ENCODE assay signal across 14 cellular contexts in the genomic region with DNA sequence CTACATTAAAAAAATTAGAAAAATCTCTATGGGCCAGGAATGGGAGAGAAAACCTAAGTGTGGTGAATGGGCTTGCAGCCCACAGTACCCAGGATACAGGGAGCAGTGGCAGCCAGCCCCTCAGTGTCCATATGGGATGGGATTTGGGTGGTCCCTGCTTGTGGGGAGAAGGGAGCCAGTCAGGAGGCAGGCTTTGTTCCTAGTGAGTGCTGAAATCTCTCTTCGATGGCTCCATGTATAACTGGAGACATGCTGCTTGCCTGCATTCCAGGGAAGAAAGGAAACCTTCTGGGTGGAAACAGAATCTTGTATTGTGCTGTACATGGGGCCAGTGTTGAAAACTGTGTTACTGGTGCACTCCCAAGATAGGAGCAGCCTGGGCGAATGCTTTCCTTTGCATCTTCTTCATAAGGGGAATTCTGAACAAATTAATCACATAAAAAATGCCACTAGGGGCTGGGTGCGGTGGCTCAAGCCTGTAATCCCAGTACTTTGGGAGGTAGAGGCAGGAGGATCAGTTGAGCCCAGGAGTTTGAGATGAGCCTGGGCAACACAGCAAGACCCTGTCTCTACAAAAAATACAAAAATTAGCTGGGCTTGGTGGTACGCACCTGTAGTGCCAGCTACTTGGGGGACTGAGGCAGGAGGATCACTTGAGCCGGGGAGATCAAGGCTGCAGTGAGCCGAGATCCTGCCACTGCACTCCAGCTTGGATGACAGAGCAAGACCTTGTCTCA. TPM values are rescaled to one million over a fixed set of nuclear protein-coding genes. Genes with fewer than 3 reads are reported as not detected.
DNase-seq lines count a peak whose midpoint lies in the region; ATAC-seq and TF ChIP-seq lines count a peak whose summit lies in the region.
"Had no signal": no experiment of that assay in that cellular context is flagged by ENCODE, and none has a peak within 500 bp of the region (broad histone marks: within the 10 kb centered on the region; RNA-seq: fewer than 3 reads in every experiment).

No MANE protein-coding gene starts in this region.

- ATAC-seq in GM23338 (peak; percentile 62), RWPE2 (ENCODE audit: low read depth) (no peak), sciatic nerve (peak; percentile 46)
- ATAC-seq: stimulated activated naive B cell treated with anti-CD40 and anti-IgM and Interleukin-4, amounts not matched to agents 10 μg/mL and 1 μg/mL and 100 μg/mL, for 72 hours had no signal

- H3K79me2 ChIP-seq in GM23338 (replicated peaks; ENCODE audit: insufficient read depth) = no peaks in the 10 kb centered on the region

- H4K20me1 ChIP-seq in GM23338 (replicated peaks; ENCODE audit: insufficient read depth) = no peaks in the 10 kb centered on the region
- H4K20me1 ChIP-seq: BLaER1 had no signal

- H3K27ac Mint-ChIP-seq in GM23338 = no peak overlapping the region
- H3K27ac Mint-ChIP-seq in activated naive CD4-positive, alpha-beta T cell treated with anti-CD3 and anti-CD28 coated beads for 36 hours = no peak overlapping the region
- H3K27ac Mint-ChIP-seq: activated CD4-positive, alpha-beta memory T cell treated with anti-CD3 and anti-CD28 coated beads for 36 hours; dendritic cell treated with granulocyte-macrophage colony-stimulating factor and Interleukin-4, amounts not matched to agents 40 ng/mL and 50 ng/mL, for 4 days; IgD-negative memory B cell; stimulated activated naive B cell treated with anti-CD40 and anti-IgM and Interleukin-4, amounts not matched to agents 10 μg/mL and 1 μg/mL and 100 μg/mL, for 72 hours had no signal

- H3K4me2 ChIP-seq in GM23338 = peak overlapping the region; percentile 71; the same call in 1 of the 2 replicates
- H3K4me2 ChIP-seq: BLaER1 had no signal

- no peaks in the 10 kb centered on the region for H3K9me2 ChIP-seq in GM23338 (ENCODE audit: insufficient read depth)

- TF ChIP-seq CTCF in GM23338 (conservative IDR thresholded peaks at IDR 0.05; ENCODE audit: low read depth in 2 of 2) (no peak), RWPE2 (IDR thresholded peaks at IDR 0.05; ENCODE audit: poor library complexity, severe bottlenecking) (no peak)

- H3K4me1 Mint-ChIP-seq in GM23338 = peaks cover 24% of the 10 kb centered on the region
- no peaks in the 10 kb centered on the region for H3K4me1 Mint-ChIP-seq in activated naive CD4-positive, alpha-beta T cell treated with anti-CD3 and anti-CD28 coated beads for 36 hours (ENCODE audit: low read depth)
- H3K4me1 Mint-ChIP-seq: IgD-negative memory B cell; stimulated activated naive B cell treated with anti-CD40 and anti-IgM and Interleukin-4, amounts not matched to agents 10 μg/mL and 1 μg/mL and 100 μg/mL, for 72 hours had no signal

- DNase-seq in GM23338 (ENCODE audit: low spot score) (no peak), RWPE2 (ENCODE audit: low spot score) (no peak), sciatic nerve (ENCODE audit: low spot score) (no peak), globus pallidus (ENCODE audit: low spot score) (no peak), NCI-H1694 treated with DMSO at 0.1 percent for 48 hours (lab: John Stamatoyannopoulos, UW) (no peak), epidermal melanocyte (ENCODE audit: insufficient read length, low spot score) (no peak)
- DNase-seq in activated naive CD4-positive, alpha-beta T cell treated with anti-CD3 and anti-CD28 coated beads for 36 hours = no peak
- DNase-seq: activated CD4-positive, alpha-beta memory T cell treated with anti-CD3 and anti-CD28 coated beads for 36 hours; NCI-H1092; stimulated activated naive B cell treated with anti-CD40 and anti-IgM and Interleukin-4, amounts not matched to agents 10 μg/mL and 1 μg/mL and 100 μg/mL, for 72 hours had no signal

- H3K27me3 Mint-ChIP-seq in GM23338 (ENCODE audit: insufficient read depth, low read depth, poor library complexity) = peaks cover 7% of the 10 kb centered on the region
- peaks cover 37% of the 10 kb centered on the region for H3K27me3 Mint-ChIP-seq in activated naive CD4-positive, alpha-beta T cell treated with anti-CD3 and anti-CD28 coated beads for 36 hours (ENCODE audit: low read depth)

- H3K27me3 ChIP-seq in GM23338 (ENCODE audit: insufficient read depth) = no peaks in the 10 kb centered on the region
- H3K27me3 ChIP-seq in RWPE2 (ENCODE audit: insufficient read depth, poor library complexity, severe bottlenecking) = no peaks in the 10 kb centered on the region
- no peaks in the 10 kb centered on the region for H3K27me3 ChIP-seq in iPS-18a (ENCODE audit: control insufficient read depth, insufficient read depth, low read length)
- H3K27me3 ChIP-seq: BLaER1 had no signal

- H3K36me3 ChIP-seq in GM23338 (ENCODE audit: insufficient read depth) (0 out of 2 replicates have a peak, but pooled peaks cover 9% of the 10 kb centered on the region), RWPE2 (ENCODE audit: low read depth) (peaks cover 23% of the 10 kb centered on the region), iPS-18a (ENCODE audit: control insufficient read depth, low read depth, low read length) (no peaks in the 10 kb centered on the region)
- H3K36me3 ChIP-seq: BLaER1 had no signal

- H3K9ac ChIP-seq in iPS-18a (ENCODE audit: low read length) = no peak overlapping the region
- H3K9ac ChIP-seq: BLaER1 had no signal

- H2AFZ ChIP-seq in GM23338 = no peak overlapping the region

- H3K36me3 Mint-ChIP-seq in GM23338 (ENCODE audit: low read depth) = peaks cover 11% of the 10 kb centered on the region
- H3K36me3 Mint-ChIP-seq in activated naive CD4-positive, alpha-beta T cell treated with anti-CD3 and anti-CD28 coated beads for 36 hours (ENCODE audit: low read depth) = no peaks in the 10 kb centered on the region
- H3K36me3 Mint-ChIP-seq: activated CD4-positive, alpha-beta memory T cell treated with anti-CD3 and anti-CD28 coated beads for 36 hours; stimulated activated naive B cell treated with anti-CD40 and anti-IgM and Interleukin-4, amounts not matched to agents 10 μg/mL and 1 μg/mL and 100 μg/mL, for 72 hours had no signal

- no peaks in the 10 kb centered on the region for H3F3A ChIP-seq in GM23338 (replicated peaks; ENCODE audit: low read depth)

- H3K4me3 Mint-ChIP-seq in GM23338 = peak overlapping the region; percentile 48; the same call in 1 of the 3 replicates
- no peak overlapping the region for H3K4me3 Mint-ChIP-seq in activated naive CD4-positive, alpha-beta T cell treated with anti-CD3 and anti-CD28 coated beads for 36 hours
- H3K4me3 Mint-ChIP-seq: activated CD4-positive, alpha-beta memory T cell treated with anti-CD3 and anti-CD28 coated beads for 36 hours; dendritic cell treated with granulocyte-macrophage colony-stimulating factor and Interleukin-4, amounts not matched to agents 40 ng/mL and 50 ng/mL, for 4 days; IgD-negative memory B cell; stimulated activated naive B cell treated with anti-CD40 and anti-IgM and Interleukin-4, amounts not matched to agents 10 μg/mL and 1 μg/mL and 100 μg/mL, for 72 hours had no signal

- no peaks in the 10 kb centered on the region for H3K9me3 Mint-ChIP-seq in GM23338
- H3K9me3 Mint-ChIP-seq in activated naive CD4-positive, alpha-beta T cell treated with anti-CD3 and anti-CD28 coated beads for 36 hours = no peaks in the 10 kb centered on the region
- H3K9me3 Mint-ChIP-seq: dendritic cell treated with granulocyte-macrophage colony-stimulating factor and Interleukin-4, amounts not matched to agents 40 ng/mL and 50 ng/mL, for 4 days had no signal

- H3K9me3 ChIP-seq in RWPE2 (ENCODE audit: severe bottlenecking) = no peaks in the 10 kb centered on the region
- H3K9me3 ChIP-seq in iPS-18a (ENCODE audit: control insufficient read depth, low read depth, low read length) = no peaks in the 10 kb centered on the region
- H3K9me3 ChIP-seq: BLaER1 had no signal

- CTCF ChIA-PET in activated naive CD4-positive, alpha-beta T cell treated with anti-CD3 and anti-CD28 coated beads for 36 hours (lab: Charles Lee) = no interaction called here

- H3K27ac ChIP-seq in GM23338 (ENCODE audit: low read depth) (peak overlapping the region; percentile 67; the same call in 1 of the 2 replicates), RWPE2 (ENCODE audit: poor library complexity, severe bottlenecking) (peak overlapping the region; percentile 36), iPS-18a (ENCODE audit: low read length) (no peak overlapping the region)
- H3K27ac ChIP-seq: BLaER1 had no signal

- peaks cover 23% of the 10 kb centered on the region for H3K4me1 ChIP-seq in GM23338 (ENCODE audit: insufficient read depth)
- H3K4me1 ChIP-seq in RWPE2 (ENCODE audit: insufficient read depth, poor library complexity, severe bottlenecking) = peaks cover 16% of the 10 kb centered on the region
- H3K4me1 ChIP-seq in iPS-18a (ENCODE audit: control insufficient read depth, low read depth, low read length) = peaks cover 14% of the 10 kb centered on the region

- intact Hi-C loops in sciatic nerve (cut with DNase I) = no loop called here
- intact Hi-C loops in activated naive CD4-positive, alpha-beta T cell treated with anti-CD3 and anti-CD28 coated beads for 36 hours (cut with micrococcal nuclease) = no loop called here

- H3K4me3 ChIP-seq in GM23338 = peak overlapping the region; percentile 19; the same call in 1 of the 2 replicates
- H3K4me3 ChIP-seq in RWPE2 (ENCODE audit: severe bottlenecking) = no peak overlapping the region
- H3K4me3 ChIP-seq in iPS-18a (ENCODE audit: low read length) = peak overlapping the region; percentile 26
- H3K4me3 ChIP-seq: BLaER1 had no signal

TF ChIP-seq in GM23338, 12 proteins besides CTCF, POLR2A, EP300 and RAD21:
- TF ChIP-seq EZH2phosphoT487 (IDR thresholded peaks at IDR 0.05; ENCODE audit: unreplicated experiment) (no peak), EZH2 (IDR thresholded peaks at IDR 0.05; ENCODE audit: low read depth, unreplicated experiment) (no peak)

RNA-seq across cellular contexts. Expression of a gene that starts 36.0 kb away (rescaled TPM):
- total RNA-seq in GM23338 (2014; rRNA removed; shearing (Covaris generic)) = 69.6 and 105 TPM in 2 replicates
- polyA plus RNA-seq in GM23338 (2016; fragmentation: Nextera tagmentation; extraction: Ambion mirVana) = 7.9 and 8.0 TPM in 2 replicates
- total RNA-seq in sciatic nerve = 83.9 TPM
- under 1 TPM; 0.15 to 0.38 TPM for total RNA-seq in activated naive CD4-positive, alpha-beta T cell treated with anti-CD3 and anti-CD28 coated beads for 36 hours
- polyA plus RNA-seq: IgD-negative memory B cell had no signal

RNA-seq across cellular contexts. Expression of a gene that starts 41.6 kb away (rescaled TPM):
- 14.3 and 25.7 TPM in 2 replicates for total RNA-seq in GM23338 (2014; rRNA removed; shearing (Covaris generic))
- polyA plus RNA-seq in GM23338 (2016; fragmentation: Nextera tagmentation; extraction: Ambion mirVana) = 29.4 and 32.3 TPM in 2 replicates
- 22.6 TPM for total RNA-seq in sciatic nerve
- total RNA-seq in activated naive CD4-positive, alpha-beta T cell treated with anti-CD3 and anti-CD28 coated beads for 36 hours = 10 to 100 TPM; 35.7 to 36.3 TPM

Comparison
In these comparisons a context has a peak if more than half of its experiments do, and no peak if none do; other contexts are left out.
1. RNA of a gene that starts 36.0 kb away (total RNA-seq): 69.6 to 105 TPM in GM23338 and 83.9 TPM in sciatic nerve (single experiment); 0.15 to 0.38 TPM in activated naive CD4-positive, alpha-beta T cell treated with anti-CD3 and anti-CD28 coated beads for 36 hours; every median in the first group is over 10 times any median in the second.